Comparison of ENCODE assay signal across 1 cellular context in the genomic region with DNA sequence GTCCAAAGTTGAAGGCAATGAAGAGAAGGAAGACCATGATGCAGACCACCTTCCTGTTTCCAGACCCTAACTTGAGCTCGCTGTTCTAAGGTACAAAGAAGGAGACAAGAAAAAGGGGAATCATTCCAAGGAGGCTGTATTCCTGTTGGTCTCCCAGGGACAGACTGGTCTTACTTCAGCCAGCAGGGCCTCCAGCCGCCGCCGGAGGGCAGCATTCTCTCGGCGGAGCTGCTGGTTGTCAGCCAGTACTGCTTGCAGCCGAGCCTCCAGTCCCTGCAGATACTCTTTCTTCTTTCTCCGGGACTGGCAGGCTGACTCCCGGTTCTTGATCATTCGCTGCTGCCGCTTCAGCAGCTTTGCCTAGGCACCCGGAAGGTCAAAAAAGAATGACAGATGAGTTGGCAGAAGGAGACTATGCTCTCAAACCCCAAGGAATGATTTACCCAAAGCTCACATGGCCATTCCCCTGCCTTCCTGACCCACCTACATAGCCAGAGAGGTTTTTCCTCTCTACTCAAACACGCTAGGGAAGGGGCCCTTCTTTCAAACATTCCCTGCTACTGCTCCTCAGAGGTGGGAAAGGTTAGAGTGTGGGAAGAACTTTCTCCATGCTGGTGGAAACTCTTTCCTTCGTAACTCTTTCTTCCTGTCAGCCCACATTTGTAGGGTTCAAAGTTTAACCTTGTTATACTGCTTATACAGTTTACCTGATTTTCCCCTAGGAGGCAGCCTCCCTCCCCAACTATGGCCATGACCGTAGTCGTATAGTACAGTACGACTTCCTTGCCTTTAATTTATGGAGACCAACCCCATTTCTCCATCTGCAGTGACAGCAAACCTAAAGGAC.
A peak's percentile ranks its signal among the peaks of the same experiment; 100 is the strongest.
TF ChIP-seq lines count a peak whose summit lies in the region.

No MANE protein-coding gene starts in this region.

TF ChIP-seq in HepG2, 621 proteins besides CTCF, POLR2A, EP300 and RAD21 (continued from another document and continues in another):
- TF ChIP-seq ZBTB4 (CRISPR knock-in tag; IDR thresholded peaks at IDR 0.05; ENCODE audit: borderline replicate concordance): no peak
- TF ChIP-seq RNF2 (conservative IDR thresholded peaks at IDR 0.05; ENCODE audit: low read depth): no peak
- no peak; the same call in 1 of the 2 replicates for TF ChIP-seq SMAD1 (CRISPR knock-in tag; IDR thresholded peaks at IDR 0.05; ENCODE audit: borderline replicate concordance, low read depth)
- TF ChIP-seq ARHGAP35 (CRISPR knock-in tag; IDR thresholded peaks at IDR 0.05; ENCODE audit: borderline replicate concordance): no peak
- TF ChIP-seq CREB3 (CRISPR knock-in tag; IDR thresholded peaks at IDR 0.05): no peak
- TF ChIP-seq SMARCC2 (IDR thresholded peaks at IDR 0.05): no peak
- peak in 1 of 2 experiments; percentile 14; a peak in 1 of 4 replicates for TF ChIP-seq NR2F1 (CRISPR knock-in tag; IDR thresholded peaks at IDR 0.05)
- TF ChIP-seq MTA3 (CRISPR knock-in tag; IDR thresholded peaks at IDR 0.05): no peak
- TF ChIP-seq, protein P1, sequence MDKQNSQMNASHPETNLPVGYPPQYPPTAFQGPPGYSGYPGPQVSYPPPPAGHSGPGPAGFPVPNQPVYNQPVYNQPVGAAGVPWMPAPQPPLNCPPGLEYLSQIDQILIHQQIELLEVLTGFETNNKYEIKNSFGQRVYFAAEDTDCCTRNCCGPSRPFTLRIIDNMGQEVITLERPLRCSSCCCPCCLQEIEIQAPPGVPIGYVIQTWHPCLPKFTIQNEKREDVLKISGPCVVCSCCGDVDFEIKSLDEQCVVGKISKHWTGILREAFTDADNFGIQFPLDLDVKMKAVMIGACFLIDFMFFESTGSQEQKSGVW (CRISPR knock-in tag; IDR thresholded peaks at IDR 0.05; ENCODE audit: borderline replicate concordance): no peak
- TF ChIP-seq ZNF446 (CRISPR knock-in tag; IDR thresholded peaks at IDR 0.05): no peak
- no peak for TF ChIP-seq HES4 (CRISPR knock-in tag; IDR thresholded peaks at IDR 0.05; ENCODE audit: borderline replicate concordance)
- no peak for TF ChIP-seq MAFG (CRISPR knock-in tag; IDR thresholded peaks at IDR 0.05)
- TF ChIP-seq, protein P2, sequence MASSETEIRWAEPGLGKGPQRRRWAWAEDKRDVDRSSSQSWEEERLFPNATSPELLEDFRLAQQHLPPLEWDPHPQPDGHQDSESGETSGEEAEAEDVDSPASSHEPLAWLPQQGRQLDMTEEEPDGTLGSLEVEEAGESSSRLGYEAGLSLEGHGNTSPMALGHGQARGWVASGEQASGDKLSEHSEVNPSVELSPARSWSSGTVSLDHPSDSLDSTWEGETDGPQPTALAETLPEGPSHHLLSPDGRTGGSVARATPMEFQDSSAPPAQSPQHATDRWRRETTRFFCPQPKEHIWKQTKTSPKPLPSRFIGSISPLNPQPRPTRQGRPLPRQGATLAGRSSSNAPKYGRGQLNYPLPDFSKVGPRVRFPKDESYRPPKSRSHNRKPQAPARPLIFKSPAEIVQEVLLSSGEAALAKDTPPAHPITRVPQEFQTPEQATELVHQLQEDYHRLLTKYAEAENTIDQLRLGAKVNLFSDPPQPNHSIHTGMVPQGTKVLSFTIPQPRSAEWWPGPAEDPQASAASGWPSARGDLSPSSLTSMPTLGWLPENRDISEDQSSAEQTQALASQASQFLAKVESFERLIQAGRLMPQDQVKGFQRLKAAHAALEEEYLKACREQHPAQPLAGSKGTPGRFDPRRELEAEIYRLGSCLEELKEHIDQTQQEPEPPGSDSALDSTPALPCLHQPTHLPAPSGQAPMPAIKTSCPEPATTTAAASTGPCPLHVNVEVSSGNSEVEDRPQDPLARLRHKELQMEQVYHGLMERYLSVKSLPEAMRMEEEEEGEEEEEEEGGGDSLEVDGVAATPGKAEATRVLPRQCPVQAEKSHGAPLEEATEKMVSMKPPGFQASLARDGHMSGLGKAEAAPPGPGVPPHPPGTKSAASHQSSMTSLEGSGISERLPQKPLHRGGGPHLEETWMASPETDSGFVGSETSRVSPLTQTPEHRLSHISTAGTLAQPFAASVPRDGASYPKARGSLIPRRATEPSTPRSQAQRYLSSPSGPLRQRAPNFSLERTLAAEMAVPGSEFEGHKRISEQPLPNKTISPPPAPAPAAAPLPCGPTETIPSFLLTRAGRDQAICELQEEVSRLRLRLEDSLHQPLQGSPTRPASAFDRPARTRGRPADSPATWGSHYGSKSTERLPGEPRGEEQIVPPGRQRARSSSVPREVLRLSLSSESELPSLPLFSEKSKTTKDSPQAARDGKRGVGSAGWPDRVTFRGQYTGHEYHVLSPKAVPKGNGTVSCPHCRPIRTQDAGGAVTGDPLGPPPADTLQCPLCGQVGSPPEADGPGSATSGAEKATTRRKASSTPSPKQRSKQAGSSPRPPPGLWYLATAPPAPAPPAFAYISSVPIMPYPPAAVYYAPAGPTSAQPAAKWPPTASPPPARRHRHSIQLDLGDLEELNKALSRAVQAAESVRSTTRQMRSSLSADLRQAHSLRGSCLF (CRISPR knock-in tag; IDR thresholded peaks at IDR 0.05; ENCODE audit: borderline replicate concordance): no peak
- TF ChIP-seq KLF15 (CRISPR knock-in tag; IDR thresholded peaks at IDR 0.05; ENCODE audit: borderline replicate concordance): no peak; the same call in 1 of the 2 replicates
- 0 out of 2 replicates have a peak, but pooled peaks have one; percentile 32 for TF ChIP-seq ZFP1 (CRISPR knock-in tag; IDR thresholded peaks at IDR 0.05)
- TF ChIP-seq KMT2B (CRISPR knock-in tag; IDR thresholded peaks at IDR 0.05): no peak
- peak; percentile 72 for TF ChIP-seq IKZF5 (CRISPR knock-in tag; IDR thresholded peaks at IDR 0.05)
- peak; percentile 43; the same call in 1 of the 2 replicates for TF ChIP-seq KDM4B (CRISPR knock-in tag; IDR thresholded peaks at IDR 0.05)
- no peak for TF ChIP-seq GTF3A (CRISPR knock-in tag; conservative IDR thresholded peaks at IDR 0.05)
- TF ChIP-seq NR0B2 (CRISPR knock-in tag; IDR thresholded peaks at IDR 0.05): no peak
- TF ChIP-seq CBX1 (IDR thresholded peaks at IDR 0.05; ENCODE audit: low read depth): no peak
- TF ChIP-seq PPARG (CRISPR knock-in tag; conservative IDR thresholded peaks at IDR 0.05): peak; percentile 44; the same call in 1 of the 2 replicates
- no peak for TF ChIP-seq FIP1L1 (IDR thresholded peaks at IDR 0.05; ENCODE audit: borderline replicate concordance, insufficient read depth, low read depth, low read length)
- TF ChIP-seq FOSL2 (CRISPR knock-in tag; IDR thresholded peaks at IDR 0.05): peak; percentile 41; the same call in 1 of the 2 replicates
- TF ChIP-seq, protein P3, sequence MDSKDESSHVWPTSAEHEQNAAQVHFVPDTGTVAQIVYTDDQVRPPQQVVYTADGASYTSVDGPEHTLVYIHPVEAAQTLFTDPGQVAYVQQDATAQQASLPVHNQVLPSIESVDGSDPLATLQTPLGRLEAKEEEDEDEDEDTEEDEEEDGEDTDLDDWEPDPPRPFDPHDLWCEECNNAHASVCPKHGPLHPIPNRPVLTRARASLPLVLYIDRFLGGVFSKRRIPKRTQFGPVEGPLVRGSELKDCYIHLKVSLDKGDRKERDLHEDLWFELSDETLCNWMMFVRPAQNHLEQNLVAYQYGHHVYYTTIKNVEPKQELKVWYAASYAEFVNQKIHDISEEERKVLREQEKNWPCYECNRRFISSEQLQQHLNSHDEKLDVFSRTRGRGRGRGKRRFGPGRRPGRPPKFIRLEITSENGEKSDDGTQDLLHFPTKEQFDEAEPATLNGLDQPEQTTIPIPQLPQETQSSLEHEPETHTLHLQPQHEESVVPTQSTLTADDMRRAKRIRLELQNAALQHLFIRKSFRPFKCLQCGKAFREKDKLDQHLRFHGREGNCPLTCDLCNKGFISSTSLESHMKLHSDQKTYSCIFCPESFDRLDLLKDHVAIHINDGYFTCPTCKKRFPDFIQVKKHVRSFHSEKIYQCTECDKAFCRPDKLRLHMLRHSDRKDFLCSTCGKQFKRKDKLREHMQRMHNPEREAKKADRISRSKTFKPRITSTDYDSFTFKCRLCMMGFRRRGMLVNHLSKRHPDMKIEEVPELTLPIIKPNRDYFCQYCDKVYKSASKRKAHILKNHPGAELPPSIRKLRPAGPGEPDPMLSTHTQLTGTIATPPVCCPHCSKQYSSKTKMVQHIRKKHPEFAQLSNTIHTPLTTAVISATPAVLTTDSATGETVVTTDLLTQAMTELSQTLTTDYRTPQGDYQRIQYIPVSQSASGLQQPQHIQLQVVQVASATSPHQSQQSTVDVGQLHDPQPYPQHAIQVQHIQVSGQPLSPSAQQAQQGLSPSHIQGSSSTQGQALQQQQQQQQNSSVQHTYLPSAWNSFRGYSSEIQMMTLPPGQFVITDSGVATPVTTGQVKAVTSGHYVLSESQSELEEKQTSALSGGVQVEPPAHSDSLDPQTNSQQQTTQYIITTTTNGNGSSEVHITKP (CRISPR knock-in tag; IDR thresholded peaks at IDR 0.05; ENCODE audit: low read depth): peak; percentile 77; the same call in 1 of the 2 replicates
- TF ChIP-seq HOXA3 (CRISPR knock-in tag; IDR thresholded peaks at IDR 0.05): peak; percentile 56
- TF ChIP-seq TMF1 (CRISPR knock-in tag; IDR thresholded peaks at IDR 0.05; ENCODE audit: low read depth): 0 out of 2 replicates have a peak, but pooled peaks have one; percentile 28
- TF ChIP-seq, protein P4, sequence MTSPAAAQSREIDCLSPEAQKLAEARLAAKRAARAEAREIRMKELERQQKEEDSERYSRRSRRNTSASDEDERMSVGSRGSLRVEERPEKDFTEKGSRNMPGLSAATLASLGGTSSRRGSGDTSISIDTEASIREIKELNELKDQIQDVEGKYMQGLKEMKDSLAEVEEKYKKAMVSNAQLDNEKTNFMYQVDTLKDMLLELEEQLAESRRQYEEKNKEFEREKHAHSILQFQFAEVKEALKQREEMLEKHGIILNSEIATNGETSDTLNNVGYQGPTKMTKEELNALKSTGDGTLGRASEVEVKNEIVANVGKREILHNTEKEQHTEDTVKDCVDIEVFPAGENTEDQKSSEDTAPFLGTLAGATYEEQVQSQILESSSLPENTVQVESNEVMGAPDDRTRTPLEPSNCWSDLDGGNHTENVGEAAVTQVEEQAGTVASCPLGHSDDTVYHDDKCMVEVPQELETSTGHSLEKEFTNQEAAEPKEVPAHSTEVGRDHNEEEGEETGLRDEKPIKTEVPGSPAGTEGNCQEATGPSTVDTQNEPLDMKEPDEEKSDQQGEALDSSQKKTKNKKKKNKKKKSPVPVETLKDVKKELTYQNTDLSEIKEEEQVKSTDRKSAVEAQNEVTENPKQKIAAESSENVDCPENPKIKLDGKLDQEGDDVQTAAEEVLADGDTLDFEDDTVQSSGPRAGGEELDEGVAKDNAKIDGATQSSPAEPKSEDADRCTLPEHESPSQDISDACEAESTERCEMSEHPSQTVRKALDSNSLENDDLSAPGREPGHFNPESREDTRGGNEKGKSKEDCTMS (CRISPR knock-in tag; conservative IDR thresholded peaks at IDR 0.05): no peak
- TF ChIP-seq, protein P5, sequence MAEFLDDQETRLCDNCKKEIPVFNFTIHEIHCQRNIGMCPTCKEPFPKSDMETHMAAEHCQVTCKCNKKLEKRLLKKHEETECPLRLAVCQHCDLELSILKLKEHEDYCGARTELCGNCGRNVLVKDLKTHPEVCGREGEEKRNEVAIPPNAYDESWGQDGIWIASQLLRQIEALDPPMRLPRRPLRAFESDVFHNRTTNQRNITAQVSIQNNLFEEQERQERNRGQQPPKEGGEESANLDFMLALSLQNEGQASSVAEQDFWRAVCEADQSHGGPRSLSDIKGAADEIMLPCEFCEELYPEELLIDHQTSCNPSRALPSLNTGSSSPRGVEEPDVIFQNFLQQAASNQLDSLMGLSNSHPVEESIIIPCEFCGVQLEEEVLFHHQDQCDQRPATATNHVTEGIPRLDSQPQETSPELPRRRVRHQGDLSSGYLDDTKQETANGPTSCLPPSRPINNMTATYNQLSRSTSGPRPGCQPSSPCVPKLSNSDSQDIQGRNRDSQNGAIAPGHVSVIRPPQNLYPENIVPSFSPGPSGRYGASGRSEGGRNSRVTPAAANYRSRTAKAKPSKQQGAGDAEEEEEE (CRISPR knock-in tag; IDR thresholded peaks at IDR 0.05; ENCODE audit: borderline replicate concordance): no peak
